Comparison of ENCODE assay signal across 8 cellular contexts in the genomic region with DNA sequence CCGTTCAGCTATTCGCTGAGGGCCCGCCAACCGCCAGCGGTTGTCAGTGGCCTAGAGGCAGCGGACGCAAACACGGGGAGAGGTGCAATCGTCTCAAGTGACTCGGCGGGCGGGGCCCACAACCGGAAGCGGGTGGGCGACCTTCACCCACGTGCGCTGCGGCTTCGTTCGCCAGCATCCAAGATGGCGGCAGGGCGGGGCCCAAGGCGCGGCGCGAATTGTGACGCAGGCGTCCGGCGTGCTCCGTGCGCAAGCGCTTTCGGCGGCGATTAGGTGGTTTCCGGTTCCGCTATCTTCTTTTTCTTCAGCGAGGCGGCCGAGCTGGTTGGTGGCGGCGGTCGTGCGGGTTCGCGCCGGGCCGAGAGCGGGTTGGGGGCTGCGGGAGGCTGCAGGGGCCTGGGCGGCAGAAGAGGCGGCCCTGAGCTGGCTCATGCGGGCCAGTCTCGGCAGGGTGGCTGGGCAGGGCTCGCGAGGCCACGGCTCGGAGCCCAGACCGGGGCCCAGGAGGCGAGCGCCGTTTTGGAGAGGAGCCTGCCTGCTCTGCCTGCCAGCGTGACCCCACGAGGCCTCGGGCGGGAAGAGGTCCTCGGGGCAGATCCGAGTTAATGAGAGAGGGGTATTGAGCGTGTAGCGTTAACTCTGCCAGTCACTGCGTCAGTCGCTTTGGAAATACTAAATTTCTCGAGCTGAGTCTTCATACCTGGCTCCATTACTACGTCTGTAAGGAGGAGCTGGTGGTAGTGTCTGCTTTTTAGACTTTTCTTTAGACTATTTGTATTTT. TPM values are rescaled to one million over a fixed set of nuclear protein-coding genes. Genes with fewer than 3 reads are reported as not detected.
DNase-seq lines count a peak whose midpoint lies in the region; ATAC-seq and TF ChIP-seq lines count a peak whose summit lies in the region.

UBA52 (plus strand) TSS at position 294 of the 781 bp plus-strand sequence. CDS start 1,444 bp downstream, outside the sequence.

- peak within 1 kb of the TSS; percentile 90 for H2AFZ ChIP-seq in osteoblast (ENCODE audit: low read length)

- peak within 1 kb of the TSS; percentile 92 for H3K4me3 ChIP-seq in GM08714 (ENCODE audit: low read length)
- peak within 1 kb of the TSS; percentile 98 for H3K4me3 ChIP-seq in osteoblast (ENCODE audit: insufficient read depth, low read length)
- H3K4me3 ChIP-seq in thoracic aorta: peak within 1 kb of the TSS; percentile 95

- DNase-seq in NCI-H1092 treated with DMSO at 0.1 percent for 48 hours (lab: John Stamatoyannopoulos, UW) (peak; percentile 96), SKM-1 (lab: John Stamatoyannopoulos, UW; ENCODE audit: unreplicated experiment) (peak; percentile 93), globus pallidus (ENCODE audit: low spot score) (peak; percentile 93), osteoblast (ENCODE audit: insufficient read length, low spot score, missing footprints) (peak; percentile 99), thoracic aorta (ENCODE audit: low spot score) (peak; percentile 93)
- peak; percentile 99 to 100 for DNase-seq in activated naive CD4-positive, alpha-beta T cell treated with anti-CD3 and anti-CD28 coated beads, Interleukin-2, amount 50 U/mL, for 72 hours (ENCODE audit: low spot score in 2 of 2)

- peaks cover 28% of the 10 kb centered on the region for H4K20me1 ChIP-seq in osteoblast (ENCODE audit: insufficient read depth, low read length)

- no peaks in the 10 kb centered on the region for H3K9me3 Mint-ChIP-seq in activated naive CD4-positive, alpha-beta T cell treated with anti-CD3 and anti-CD28 coated beads, Interleukin-2, amount 50 U/mL, for 72 hours

- H3K9me3 ChIP-seq in osteoblast (ENCODE audit: low read depth, low read length) (no peaks in the 10 kb centered on the region), thoracic aorta (no peaks in the 10 kb centered on the region)

- no peaks in the 10 kb centered on the region for H3K27me3 ChIP-seq in osteoblast (ENCODE audit: insufficient read depth, low read length)
- no peaks in the 10 kb centered on the region for H3K27me3 ChIP-seq in thoracic aorta (replicated peaks; ENCODE audit: insufficient read depth)

- no peak for TF ChIP-seq CTCF in osteoblast (IDR thresholded peaks at IDR 0.05; ENCODE audit: extremely low read depth, low read depth, low read length)
- no peak for TF ChIP-seq CTCF in thoracic aorta (IDR thresholded peaks at IDR 0.05)

- peaks cover 25% of the 10 kb centered on the region for H3K79me2 ChIP-seq in osteoblast (ENCODE audit: insufficient read depth, low read length)

- H3K36me3 Mint-ChIP-seq in activated naive CD4-positive, alpha-beta T cell treated with anti-CD3 and anti-CD28 coated beads, Interleukin-2, amount 50 U/mL, for 72 hours: peaks cover 25 to 50% of the 10 kb centered on the region in 2 donors

- peak within 1 kb of the TSS; percentile 98 to 99 for H3K27ac Mint-ChIP-seq in activated naive CD4-positive, alpha-beta T cell treated with anti-CD3 and anti-CD28 coated beads, Interleukin-2, amount 50 U/mL, for 72 hours

- peaks cover 15% of the 10 kb centered on the region for H3K4me1 ChIP-seq in osteoblast (ENCODE audit: insufficient read depth, low read length)
- H3K4me1 ChIP-seq in thoracic aorta (ENCODE audit: control insufficient read depth in 1 of 2, low read depth in 2 of 2): peaks cover 13 to 23% of the 10 kb centered on the region in 2 donors

- peak within 1 kb of the TSS; percentile 99 for H3K4me2 ChIP-seq in osteoblast (ENCODE audit: insufficient read depth, low read length)

- peak within 1 kb of the TSS; percentile 92 for H3K27ac ChIP-seq in osteoblast (ENCODE audit: low read depth, low read length)
- H3K27ac ChIP-seq in thoracic aorta: peak within 1 kb of the TSS; percentile 89

- peaks cover 67% of the 10 kb centered on the region for H3K36me3 ChIP-seq in osteoblast (ENCODE audit: insufficient read depth, low read length)
- peaks cover 57% of the 10 kb centered on the region for H3K36me3 ChIP-seq in thoracic aorta

- ATAC-seq in HG02588 (IDR thresholded peaks at IDR 0.05; ENCODE audit: unreplicated experiment) (peak; percentile 88), thoracic aorta (ENCODE audit: insufficient number of reproducible peaks, low FRiP score, low read depth) (peak; percentile 87)
- ATAC-seq in activated naive CD4-positive, alpha-beta T cell treated with anti-CD3 and anti-CD28 coated beads, Interleukin-2, amount 50 U/mL, for 72 hours: peak; percentile 96 to 98

RNA-seq across cellular contexts. Expression of gene UBA52, which starts in this region (rescaled TPM):
- total RNA-seq in activated naive CD4-positive, alpha-beta T cell treated with anti-CD3 and anti-CD28 coated beads, Interleukin-2, amount 50 U/mL, for 72 hours: 1,000 to 10,000 TPM; 1,677 to 1,782 TPM
- total RNA-seq in osteoblast (554 and 556 TPM in 2 replicates), thoracic aorta (100 to 1,000 TPM; 306 to 438 TPM)

Comparison
In these comparisons a context has a peak if more than half of its experiments do, and no peak if none do; other contexts are left out.
1. Peak in every context shown above with its lines: DNase-seq, ATAC-seq, H3K4me3 ChIP-seq and H3K27ac ChIP-seq.